16 cellular contexts compared by ENCODE assay signal in the genomic region with DNA sequence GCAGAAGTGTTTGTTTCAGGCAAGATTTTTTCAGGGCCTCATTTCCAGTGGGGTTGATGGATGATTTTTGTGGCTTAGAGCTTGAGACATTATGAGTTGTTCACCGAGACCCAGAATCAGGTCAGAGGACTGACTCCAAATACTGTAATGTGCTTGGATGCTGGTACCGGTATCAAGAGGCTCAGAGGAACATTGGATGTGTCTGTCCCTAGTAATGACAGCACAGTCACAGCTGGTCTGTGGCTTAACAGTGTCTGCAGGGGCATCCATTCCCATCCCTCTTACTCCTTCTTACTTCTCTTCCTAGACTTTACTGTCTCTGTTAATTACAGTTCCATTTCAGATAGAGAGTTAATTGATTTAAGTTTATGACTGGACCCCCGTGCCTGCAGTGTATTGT.
DNase-seq lines count a peak whose midpoint lies in the region; ATAC-seq and TF ChIP-seq lines count a peak whose summit lies in the region.
"Had no signal": no experiment of that assay in that cellular context is flagged by ENCODE, and none has a peak within 500 bp of the region (broad histone marks: within the 10 kb centered on the region; RNA-seq: fewer than 3 reads in every experiment).

No MANE protein-coding gene starts in this region.

- H3K9me3 ChIP-seq in psoas muscle (no peaks in the 10 kb centered on the region), upper lobe of right lung (no peaks in the 10 kb centered on the region)

- intact Hi-C loops in Right ventricle myocardium inferior (cut with DNase I), result no loop called here
- intact Hi-C loops in left cardiac atrium (cut with DNase I), result no loop called here
- intact Hi-C loops in psoas muscle (cut with DNase I), result no loop called here
- intact Hi-C loops in activated CD4-positive, alpha-beta memory T cell treated with anti-CD3 and anti-CD28 coated beads for 36 hours (cut with micrococcal nuclease), result no loop called here
- intact Hi-C loops in upper lobe of right lung (cut with DNase I), result no loop called here
- intact Hi-C loops in CD14-positive monocyte (cut with micrococcal nuclease), result no loop called here

- H3K36me3 ChIP-seq in psoas muscle (ENCODE audit: insufficient read depth in 1 of 2, low read depth in 1 of 2) (no peaks in the 10 kb centered on the region), upper lobe of right lung (no peaks in the 10 kb centered on the region)

- DNase-seq in Right ventricle myocardium inferior (ENCODE audit: missing footprints) (no peak), left cardiac atrium (no peak), NCI-H82 (lab: John Stamatoyannopoulos, UW) (peak; percentile 59), psoas muscle (no peak), upper lobe of right lung (no peak), CD14-positive monocyte (ENCODE audit: low spot score) (no peak)
- DNase-seq in activated CD4-positive, alpha-beta memory T cell treated with anti-CD3 and anti-CD28 coated beads for 36 hours, result no peak
- DNase-seq: C1 segment of cervical spinal cord, GM23248, HFFc6, NCI-H1436, NCI-H2081 treated with DMSO at 0.1 percent for 48 hours, NCI-H2227 treated with DMSO at 0.1 percent for 48 hours, SHP77 had no signal

- H3K4me1 ChIP-seq in psoas muscle (peaks cover 33% of the 10 kb centered on the region), upper lobe of right lung (peaks cover 3% of the 10 kb centered on the region)

- H3K36me3 Mint-ChIP-seq in brain (peaks cover 21% of the 10 kb centered on the region), CD14-positive monocyte (no peaks in the 10 kb centered on the region)
- H3K36me3 Mint-ChIP-seq in activated CD4-positive, alpha-beta memory T cell treated with anti-CD3 and anti-CD28 coated beads for 36 hours, result no peaks in the 10 kb centered on the region

- H3K4me3 Mint-ChIP-seq in brain (no peak overlapping the region), CD14-positive monocyte (no peak overlapping the region)
- H3K4me3 Mint-ChIP-seq in activated CD4-positive, alpha-beta memory T cell treated with anti-CD3 and anti-CD28 coated beads for 36 hours, result no peak overlapping the region
- H3K4me3 Mint-ChIP-seq: HFFc6 had no signal

- H3K27ac ChIP-seq in psoas muscle, result peak overlapping the region; percentile 63
- H3K27ac ChIP-seq in upper lobe of right lung, result no peak overlapping the region
- H3K27ac ChIP-seq: GM23248 had no signal

- peak; percentile 61 for ATAC-seq in Right ventricle myocardium inferior
- no peak for ATAC-seq in left cardiac atrium
- ATAC-seq in psoas muscle, result peak in 3 of 4 donors; percentile 54 to 72 (median 63)
- ATAC-seq in upper lobe of right lung, result no peak
- ATAC-seq: Panc1 had no signal

- H3K4me3 ChIP-seq in psoas muscle (peak overlapping the region; percentile 27), upper lobe of right lung (no peak overlapping the region)
- H3K4me3 ChIP-seq: GM23248 had no signal

- TF ChIP-seq CTCF in brain (conservative IDR thresholded peaks at IDR 0.05) (no peak), psoas muscle (IDR thresholded peaks at IDR 0.05) (no peak), upper lobe of right lung (IDR thresholded peaks at IDR 0.05) (no peak), CD14-positive monocyte (IDR thresholded peaks at IDR 0.05) (no peak)

- H3K9me3 Mint-ChIP-seq in brain (peaks cover 3 to 23% (median 12%) of the 10 kb centered on the region in 5 experiments), CD14-positive monocyte (peaks cover 0 to 17% (median 7%) of the 10 kb centered on the region in 7 donors)
- H3K9me3 Mint-ChIP-seq in activated CD4-positive, alpha-beta memory T cell treated with anti-CD3 and anti-CD28 coated beads for 36 hours, result no peaks in the 10 kb centered on the region
- H3K9me3 Mint-ChIP-seq: HFFc6 had no signal

- WGBS in psoas muscle, 3 donors, result 21 to 44% (median 24%) methylated on average over 3 of the region's 3 CpGs

- H3K4me1 Mint-ChIP-seq in brain (peaks cover 61% of the 10 kb centered on the region), CD14-positive monocyte (no peaks in the 10 kb centered on the region)
- no peaks in the 10 kb centered on the region for H3K4me1 Mint-ChIP-seq in activated CD4-positive, alpha-beta memory T cell treated with anti-CD3 and anti-CD28 coated beads for 36 hours (ENCODE audit: low read depth)

- CTCF ChIA-PET in activated CD4-positive, alpha-beta memory T cell treated with anti-CD3 and anti-CD28 coated beads for 36 hours (lab: Charles Lee), result no interaction called here

- H3K27me3 ChIP-seq in psoas muscle (ENCODE audit: insufficient read depth in 3 of 3, low read length in 2 of 3) (no peaks in the 10 kb centered on the region), upper lobe of right lung (no peaks in the 10 kb centered on the region)

- POLR2A ChIA-PET in activated CD4-positive, alpha-beta memory T cell treated with anti-CD3 and anti-CD28 coated beads for 36 hours (lab: Charles Lee), result no interaction called here

- peak overlapping the region in 4 of 5 experiments; percentile 8 to 63 (median 44) for H3K27ac Mint-ChIP-seq in brain
- H3K27ac Mint-ChIP-seq in activated CD4-positive, alpha-beta memory T cell treated with anti-CD3 and anti-CD28 coated beads for 36 hours, result no peak overlapping the region
- no peak overlapping the region for H3K27ac Mint-ChIP-seq in CD14-positive monocyte
- H3K27ac Mint-ChIP-seq: HFFc6 had no signal

- H3K27me3 Mint-ChIP-seq in brain (no peaks in the 10 kb centered on the region), CD14-positive monocyte (ENCODE audit: low read depth in 3 of 3) (peaks cover 0 to 2% (median 0%) of the 10 kb centered on the region in 3 donors)
- H3K27me3 Mint-ChIP-seq in activated CD4-positive, alpha-beta memory T cell treated with anti-CD3 and anti-CD28 coated beads for 36 hours, result no peaks in the 10 kb centered on the region

Comparison
In these comparisons a context has a peak if more than half of its experiments do, and no peak if none do; other contexts are left out.
1. ATAC-seq: peak in Right ventricle myocardium inferior (single experiment) and psoas muscle (3 of 4); none in left cardiac atrium (0 of 2) and upper lobe of right lung (single experiment).
2. H3K27ac Mint-ChIP-seq: peak in brain (4 of 5); none in activated CD4-positive, alpha-beta memory T cell treated with anti-CD3 and anti-CD28 coated beads for 36 hours (single experiment) and CD14-positive monocyte (0 of 7).